1 cellular context compared by ENCODE assay signal in genomic region chr17:75289832-75290337, GRCh38.
TF ChIP-seq lines count a peak whose summit lies in the region.

No MANE protein-coding gene starts in this region.

TF ChIP-seq in K562, 482 proteins besides CTCF, POLR2A, EP300 and RAD21 (continued from another document and continues in another):
- no peak for TF ChIP-seq ZNF695 (CRISPR knock-in tag; IDR thresholded peaks at IDR 0.05)
- no peak for TF ChIP-seq NFE2 (IDR thresholded peaks at IDR 0.05; ENCODE audit: low read depth)
- TF ChIP-seq MIER1 (IDR thresholded peaks at IDR 0.05; ENCODE audit: low read depth): no peak
- TF ChIP-seq GABPA (tag; conservative IDR thresholded peaks at IDR 0.05; ENCODE audit: low read depth): peak; percentile 30; the same call in 1 of the 2 replicates
- no peak for TF ChIP-seq ZNF436 (CRISPR knock-in tag; IDR thresholded peaks at IDR 0.05)
- TF ChIP-seq NKRF (IDR thresholded peaks at IDR 0.05; ENCODE audit: borderline replicate concordance): no peak
- TF ChIP-seq HEY1 (CRISPR knock-in tag; IDR thresholded peaks at IDR 0.05; ENCODE audit: borderline replicate concordance): no peak
- peak; percentile 48 for TF ChIP-seq PHF20 (IDR thresholded peaks at IDR 0.05; ENCODE audit: partially characterized antibody)
- TF ChIP-seq PATZ1 (CRISPR knock-in tag; IDR thresholded peaks at IDR 0.05; ENCODE audit: borderline replicate concordance): no peak
- no peak for TF ChIP-seq RFX1 (IDR thresholded peaks at IDR 0.05)
- 0 out of 2 replicates have a peak, but pooled peaks have one; percentile 36 for TF ChIP-seq ARID3A (IDR thresholded peaks at IDR 0.05; ENCODE audit: borderline replicate concordance, low read depth, low read length)
- TF ChIP-seq E2F6 (IDR thresholded peaks at IDR 0.05; ENCODE audit: borderline replicate concordance in 1 of 2, extremely low read depth in 1 of 2, insufficient read depth in 1 of 2, insufficient read length in 1 of 2, low read depth in 1 of 2, low read length in 1 of 2, poor library complexity in 1 of 2, severe bottlenecking in 1 of 2): no peak
- TF ChIP-seq SAFB2 (IDR thresholded peaks at IDR 0.05; ENCODE audit: borderline replicate concordance, low read depth, low read length, severe bottlenecking): no peak
- TF ChIP-seq TCF7L2 (IDR thresholded peaks at IDR 0.05; ENCODE audit: low read depth, low read length): no peak
- no peak for TF ChIP-seq ATF6 (CRISPR knock-in tag; IDR thresholded peaks at IDR 0.05)
- TF ChIP-seq NCOA6 (IDR thresholded peaks at IDR 0.05): no peak
- TF ChIP-seq NFRKB (IDR thresholded peaks at IDR 0.05; ENCODE audit: low read depth): peak; percentile 89
- TF ChIP-seq ESRRA (IDR thresholded peaks at IDR 0.05; ENCODE audit: borderline replicate concordance, low read depth): 0 out of 2 replicates have a peak, but pooled peaks have one; percentile 4
- TF ChIP-seq SLC30A9 (CRISPR knock-in tag; IDR thresholded peaks at IDR 0.05): no peak
- TF ChIP-seq SETDB1 (IDR thresholded peaks at IDR 0.05; ENCODE audit: low read length): no peak
- TF ChIP-seq IFI16 (CRISPR knock-in tag; IDR thresholded peaks at IDR 0.05): no peak
- TF ChIP-seq SMARCC2 (IDR thresholded peaks at IDR 0.05; ENCODE audit: low read depth): peak; percentile 74; the same call in 1 of the 2 replicates
- no peak for TF ChIP-seq COPS2 (conservative IDR thresholded peaks at IDR 0.05)
- no peak for TF ChIP-seq ZNF140 (CRISPR knock-in tag; IDR thresholded peaks at IDR 0.05)
- peak; percentile 24 for TF ChIP-seq ETS2 (tag; IDR thresholded peaks at IDR 0.05; ENCODE audit: borderline replicate concordance, poor library complexity, severe bottlenecking)
- no peak for TF ChIP-seq RBM34 (IDR thresholded peaks at IDR 0.05; ENCODE audit: borderline replicate concordance, insufficient read depth, low read length)
- TF ChIP-seq TGIF2 (CRISPR knock-in tag; IDR thresholded peaks at IDR 0.05): no peak
- no peak for TF ChIP-seq BCLAF1 (IDR thresholded peaks at IDR 0.05; ENCODE audit: borderline replicate concordance in 1 of 2, control insufficient read depth in 1 of 2, low read depth in 2 of 2, low read length in 1 of 2)
- TF ChIP-seq CCNT2 (IDR thresholded peaks at IDR 0.05; ENCODE audit: borderline replicate concordance, extremely low read depth, insufficient read length, low read depth, low read length): no peak
- TF ChIP-seq PTRF (tag; IDR thresholded peaks at IDR 0.05): no peak
- TF ChIP-seq ZFP91 (CRISPR knock-in tag; IDR thresholded peaks at IDR 0.05): no peak
- TF ChIP-seq HMBOX1 (IDR thresholded peaks at IDR 0.05): 0 out of 2 replicates have a peak, but pooled peaks have one; percentile 52
- no peak for TF ChIP-seq GATAD2B (IDR thresholded peaks at IDR 0.05; ENCODE audit: borderline replicate concordance)
- no peak for TF ChIP-seq JUNB (CRISPR knock-in tag; conservative IDR thresholded peaks at IDR 0.05)
- TF ChIP-seq USF1 (CRISPR knock-in tag; IDR thresholded peaks at IDR 0.05): no peak
- peak; percentile 65 for TF ChIP-seq VEZF1 (CRISPR knock-in tag; IDR thresholded peaks at IDR 0.05)
- no peak for TF ChIP-seq MAFK (IDR thresholded peaks at IDR 0.05; ENCODE audit: low read length)
- TF ChIP-seq ASH1L (IDR thresholded peaks at IDR 0.05; ENCODE audit: borderline replicate concordance, low read depth, partially characterized antibody): no peak
- no peak for TF ChIP-seq ZNF561 (CRISPR knock-in tag; conservative IDR thresholded peaks at IDR 0.05)
- no peak for TF ChIP-seq ZNF232 (CRISPR knock-in tag; IDR thresholded peaks at IDR 0.05)
- TF ChIP-seq CTBP1 (IDR thresholded peaks at IDR 0.05; ENCODE audit: borderline replicate concordance): no peak
- TF ChIP-seq XRCC5 (IDR thresholded peaks at IDR 0.05; ENCODE audit: low read depth, low read length): no peak
- no peak for TF ChIP-seq ZC3H4 (CRISPR knock-in tag; IDR thresholded peaks at IDR 0.05; ENCODE audit: borderline replicate concordance)
- no peak for TF ChIP-seq ZNF146 (CRISPR knock-in tag; IDR thresholded peaks at IDR 0.05; ENCODE audit: unreplicated experiment)
- TF ChIP-seq TARDBP (IDR thresholded peaks at IDR 0.05): no peak
- TF ChIP-seq CXXC5 (CRISPR knock-in tag; IDR thresholded peaks at IDR 0.05): no peak
- TF ChIP-seq ZBTB12 (CRISPR knock-in tag; IDR thresholded peaks at IDR 0.05): no peak
- no peak for TF ChIP-seq SP1 (CRISPR knock-in tag; IDR thresholded peaks at IDR 0.05)
- no peak for TF ChIP-seq BRF1 (IDR thresholded peaks at IDR 0.05; ENCODE audit: borderline replicate concordance, extremely low read depth, insufficient read length)
- no peak for TF ChIP-seq HNRNPH1 (optimal IDR thresholded peaks at IDR 0.05; ENCODE audit: low read depth, low read length)
